8 cellular contexts compared by ENCODE assay signal in the genomic region with DNA sequence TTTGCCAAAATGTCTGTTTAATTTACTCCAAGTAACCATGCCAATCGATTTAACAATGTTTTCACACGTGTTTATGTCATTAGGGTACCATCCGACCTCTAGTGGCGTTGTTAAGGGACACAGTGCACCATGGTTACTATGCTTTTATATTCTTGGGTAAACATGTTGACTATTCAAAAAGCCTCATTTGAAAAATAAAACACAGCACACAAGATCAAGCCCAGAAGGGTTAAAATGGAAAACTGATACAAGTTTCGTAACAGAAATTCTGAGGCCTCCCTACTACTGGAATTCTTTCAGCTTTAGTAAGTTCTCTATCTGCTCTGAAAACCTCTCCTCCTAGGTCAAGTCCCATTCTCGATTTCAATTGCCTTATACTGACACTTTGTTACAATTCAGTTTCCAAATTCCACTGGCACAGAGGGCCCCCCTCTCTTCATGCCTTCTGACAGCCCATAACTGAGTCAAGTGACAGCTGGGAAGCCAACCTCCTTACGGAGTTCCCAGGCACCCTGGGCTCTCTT. TPM values are rescaled to one million over a fixed set of nuclear protein-coding genes. Genes with fewer than 3 reads are reported as not detected.
DNase-seq lines count a peak whose midpoint lies in the region; ATAC-seq and TF ChIP-seq lines count a peak whose summit lies in the region.

No MANE protein-coding gene starts in this region.

- peak; percentile 32 for ATAC-seq in CD8-positive, alpha-beta T cell
- no peak for ATAC-seq in GM23338
- peak; percentile 61 for ATAC-seq in effector memory CD8-positive, alpha-beta T cell (replicated peaks)

- intact Hi-C loops in CD8-positive, alpha-beta T cell (cut with DNase I, micrococcal nuclease): loop anchor here (2.0 to 10.0 kb wide), 6 partner anchors 106 to 1672 kb away; a partner anchor contains a TSS

- peaks cover 37% of the 10 kb centered on the region for H3K4me1 ChIP-seq in CD8-positive, alpha-beta T cell (ENCODE audit: insufficient read depth, low read length)
- H3K4me1 ChIP-seq in GM23338 (ENCODE audit: insufficient read depth): peaks cover 21% of the 10 kb centered on the region

- CTCF ChIA-PET in CD8-positive, alpha-beta T cell (lab: Charles Lee): interaction anchor here (0.6 to 2.0 kb wide), 6 partner anchors 14 to 107 kb away, joined by 3 to 5 read pairs (median 3); no protein-coding TSS in a partner anchor

- no peaks in the 10 kb centered on the region for H3K36me3 ChIP-seq in CD8-positive, alpha-beta T cell (ENCODE audit: insufficient read depth, low read length)
- no peaks in the 10 kb centered on the region for H3K36me3 ChIP-seq in GM23338 (ENCODE audit: insufficient read depth)

- no peaks in the 10 kb centered on the region for H3K9me3 ChIP-seq in CD8-positive, alpha-beta T cell (ENCODE audit: low read length)

- peaks cover 48% of the 10 kb centered on the region for H4K20me1 ChIP-seq in GM23338 (replicated peaks; ENCODE audit: insufficient read depth)

- peaks cover 3% of the 10 kb centered on the region; the same call in 1 of the 2 replicates for H3F3A ChIP-seq in GM23338 (replicated peaks; ENCODE audit: low read depth)

- peaks cover 16% of the 10 kb centered on the region for H3K36me3 Mint-ChIP-seq in CD8-positive, alpha-beta T cell
- H3K36me3 Mint-ChIP-seq in GM23338 (ENCODE audit: low read depth) (peaks cover 4% of the 10 kb centered on the region; the same call in 2 of the 3 replicates), nephron (ENCODE audit: low read depth) (peaks cover 4% of the 10 kb centered on the region)
- H3K36me3 Mint-ChIP-seq in effector memory CD8-positive, alpha-beta T cell (ENCODE audit: insufficient read depth): peaks cover 18% of the 10 kb centered on the region

- peak in 2 of 7 experiments; percentile 34 to 61 for DNase-seq in CD8-positive, alpha-beta T cell
- DNase-seq in GM23338 (ENCODE audit: low spot score) (peak; percentile 52), SK-MEL-5 (ENCODE audit: low read depth, low spot score) (peak; percentile 29), NCI-H1092 (lab: John Stamatoyannopoulos, UW) (no peak), NCI-H2171 (lab: John Stamatoyannopoulos, UW) (no peak), NCI-H2171 treated with DMSO at 0.1 percent for 48 hours (lab: John Stamatoyannopoulos, UW) (no peak)
- peak; percentile 41 to 53 (median 44) for DNase-seq in effector memory CD8-positive, alpha-beta T cell

- in situ Hi-C loops in SK-MEL-5 (cut with HindIII; ENCODE audit: low pct_unique_long_range_greater_than_20kb, low sequenced_read_pairs): no loop called here

- peak overlapping the region; percentile 95 for H3K4me2 ChIP-seq in GM23338

- H3K79me2 ChIP-seq in GM23338 (replicated peaks; ENCODE audit: insufficient read depth): peaks cover 64% of the 10 kb centered on the region

- H3K4me1 Mint-ChIP-seq in CD8-positive, alpha-beta T cell (ENCODE audit: low read depth): peaks cover 57% of the 10 kb centered on the region
- H3K4me1 Mint-ChIP-seq in GM23338 (peaks cover 23% of the 10 kb centered on the region), nephron (peaks cover 44% of the 10 kb centered on the region)
- H3K4me1 Mint-ChIP-seq in effector memory CD8-positive, alpha-beta T cell (ENCODE audit: low read depth in 2 of 2): peaks cover 42 to 52% of the 10 kb centered on the region in 2 donors

- peak overlapping the region; percentile 44 for H3K4me3 ChIP-seq in CD8-positive, alpha-beta T cell (ENCODE audit: low read depth, low read length)
- peak overlapping the region; percentile 83 for H3K4me3 ChIP-seq in GM23338

- peak overlapping the region; percentile 91 for H3K27ac ChIP-seq in CD8-positive, alpha-beta T cell (ENCODE audit: low read depth, low read length)
- no peak overlapping the region for H3K27ac ChIP-seq in GM23338 (ENCODE audit: low read depth)

- no peaks in the 10 kb centered on the region for H3K9me2 ChIP-seq in GM23338 (ENCODE audit: insufficient read depth)

- H3K27me3 Mint-ChIP-seq in CD8-positive, alpha-beta T cell (ENCODE audit: low read depth): no peaks in the 10 kb centered on the region
- H3K27me3 Mint-ChIP-seq in GM23338 (ENCODE audit: insufficient read depth, low read depth, poor library complexity) (peaks cover 5% of the 10 kb centered on the region), nephron (ENCODE audit: low read depth) (no peaks in the 10 kb centered on the region)
- H3K27me3 Mint-ChIP-seq in effector memory CD8-positive, alpha-beta T cell: no peaks in the 10 kb centered on the region

- H3K4me3 Mint-ChIP-seq in CD8-positive, alpha-beta T cell: peak overlapping the region; percentile 99
- H3K4me3 Mint-ChIP-seq in GM23338 (peak overlapping the region; percentile 89), nephron (peak overlapping the region; percentile 80 to 86 (median 82))
- H3K4me3 Mint-ChIP-seq in effector memory CD8-positive, alpha-beta T cell: peak overlapping the region; percentile 91 to 93

- H3K27me3 ChIP-seq in CD8-positive, alpha-beta T cell (ENCODE audit: insufficient read depth, low read length): no peaks in the 10 kb centered on the region
- H3K27me3 ChIP-seq in GM23338 (ENCODE audit: insufficient read depth): no peaks in the 10 kb centered on the region

- peaks cover 4% of the 10 kb centered on the region for H3K9me3 Mint-ChIP-seq in CD8-positive, alpha-beta T cell
- H3K9me3 Mint-ChIP-seq in GM23338 (peaks cover 4% of the 10 kb centered on the region; the same call in 2 of the 3 replicates), nephron (peaks cover 5% of the 10 kb centered on the region)
- H3K9me3 Mint-ChIP-seq in effector memory CD8-positive, alpha-beta T cell: no peaks in the 10 kb centered on the region

- peak overlapping the region; percentile 98 for H3K27ac Mint-ChIP-seq in CD8-positive, alpha-beta T cell
- H3K27ac Mint-ChIP-seq in GM23338 (no peak overlapping the region), nephron (peak overlapping the region; percentile 68 to 82 (median 80))
- H3K27ac Mint-ChIP-seq in effector memory CD8-positive, alpha-beta T cell: peak overlapping the region; percentile 98 to 99

- peak; percentile 30 for TF ChIP-seq CTCF in CD8-positive, alpha-beta T cell (IDR thresholded peaks at IDR 0.05)
- peak; percentile 47 to 49 for TF ChIP-seq CTCF in GM23338 (conservative IDR thresholded peaks at IDR 0.05; ENCODE audit: low read depth in 2 of 2)
- TF ChIP-seq CTCF in nephron (IDR thresholded peaks at IDR 0.05; ENCODE audit: unreplicated experiment in 3 of 3): peak in 1 of 3 experiments; percentile 9

- no peak overlapping the region for H2AFZ ChIP-seq in GM23338

- POLR2A ChIA-PET in CD8-positive, alpha-beta T cell (lab: Charles Lee): interaction anchor here (1.0 kb wide), 1 partner anchor 66 kb away, joined by 3 read pairs; no protein-coding TSS in a partner anchor

TF ChIP-seq in GM23338, 12 proteins besides CTCF, POLR2A, EP300 and RAD21 (continues in another document):
- TF ChIP-seq CREB1 (CRISPR knock-in tag; IDR thresholded peaks at IDR 0.05; ENCODE audit: low read depth) (no peak), ZNF331 (CRISPR knock-in tag; IDR thresholded peaks at IDR 0.05; ENCODE audit: low read depth) (no peak), JUNB (IDR thresholded peaks at IDR 0.05; ENCODE audit: unreplicated experiment) (no peak), EZH2 (IDR thresholded peaks at IDR 0.05; ENCODE audit: low read depth, unreplicated experiment) (no peak), EZH2phosphoT487 (IDR thresholded peaks at IDR 0.05; ENCODE audit: unreplicated experiment) (no peak)

RNA-seq across cellular contexts. Expression of a gene that starts 2.1 kb away (rescaled TPM):
- total RNA-seq in CD8-positive, alpha-beta T cell: 100 to 1,000 TPM; 102 to 104 TPM
- total RNA-seq in GM23338 (2014; rRNA removed; shearing (Covaris generic)): 81.7 and 82.7 TPM in 2 replicates
- 55.9 and 61.1 TPM in 2 replicates for polyA plus RNA-seq in GM23338 (2016; fragmentation: Nextera tagmentation; extraction: Ambion mirVana)
- 48.8 and 49.0 TPM in 2 replicates for total RNA-seq in SK-MEL-5 (2014; rRNA removed; shearing (Covaris generic))
- polyA plus RNA-seq in SK-MEL-5 (2015; cell fraction: cytosol; rRNA removed): 32.5 and 42.6 TPM in 2 replicates
- polyA plus RNA-seq in SK-MEL-5 (2015; cell fraction: nucleus; rRNA removed): 24.4 and 34.9 TPM in 2 replicates

Comparison
In these comparisons a context has a peak if more than half of its experiments do, and no peak if none do; other contexts are left out.
1. DNase-seq: peak in GM23338 (single experiment), SK-MEL-5 (single experiment) and effector memory CD8-positive, alpha-beta T cell (3 of 3); none in NCI-H1092 (single experiment), NCI-H2171 (single experiment) and NCI-H2171 treated with DMSO at 0.1 percent for 48 hours (single experiment).
2. Peak in every context shown above with its lines, with median percentiles within 50 percentile points of each other: H3K4me3 Mint-ChIP-seq.